13 cellular contexts compared by ENCODE assay signal in the genomic region with DNA sequence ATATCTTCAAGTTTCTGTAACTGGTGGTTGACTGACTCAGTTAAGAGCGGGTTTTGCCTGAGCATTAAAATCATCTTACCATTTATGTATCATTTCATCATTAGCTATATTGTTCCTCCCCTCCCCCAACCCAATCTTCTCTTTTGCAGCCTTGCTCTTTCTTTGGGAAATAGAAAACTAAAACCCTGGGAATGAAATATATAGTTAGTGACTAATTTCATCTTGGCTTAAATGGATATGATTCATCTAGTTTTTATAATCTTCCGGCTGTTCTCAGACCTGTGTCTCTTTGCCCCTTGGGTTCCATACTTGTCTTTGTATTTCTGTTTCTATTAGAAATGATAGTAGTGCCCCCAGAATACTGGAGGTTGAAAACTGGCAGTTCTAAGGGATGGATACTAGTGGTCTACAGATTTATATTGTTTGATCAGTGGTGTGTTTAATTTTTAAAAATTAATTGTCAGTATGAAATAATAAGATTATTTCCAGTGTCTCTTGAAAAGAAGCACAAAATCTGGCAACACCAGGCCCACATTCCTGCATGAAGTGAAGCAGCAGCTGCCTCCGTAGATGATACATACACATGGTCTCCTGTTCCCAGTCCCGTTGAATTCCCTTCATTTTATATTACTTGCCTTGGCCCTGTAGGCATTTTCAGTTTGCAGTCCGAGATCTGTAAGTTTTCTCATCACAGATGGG. TPM values are rescaled to one million over a fixed set of nuclear protein-coding genes. Genes with fewer than 3 reads are reported as not detected.
DNase-seq lines count a peak whose midpoint lies in the region; ATAC-seq and TF ChIP-seq lines count a peak whose summit lies in the region.
"Had no signal": no experiment of that assay in that cellular context is flagged by ENCODE, and none has a peak within 500 bp of the region (broad histone marks: within the 10 kb centered on the region; RNA-seq: fewer than 3 reads in every experiment).

No MANE protein-coding gene starts in this region.

- H3K9me3 ChIP-seq in HUES64 (ENCODE audit: insufficient read depth, low read depth, low read length) (no peaks in the 10 kb centered on the region), iPS-18a (ENCODE audit: control insufficient read depth, low read depth, low read length) (no peaks in the 10 kb centered on the region), suprapubic skin (no peaks in the 10 kb centered on the region)
- H3K9me3 ChIP-seq: mucosa of descending colon, right atrium auricular region, testis had no signal

- H3K27me3 ChIP-seq in HUES64 (ENCODE audit: insufficient read depth, low read length) (no peaks in the 10 kb centered on the region), iPS-18a (ENCODE audit: control insufficient read depth, insufficient read depth, low read length) (no peaks in the 10 kb centered on the region), suprapubic skin (no peaks in the 10 kb centered on the region)
- H3K27me3 ChIP-seq: right atrium auricular region, testis had no signal

- no peak for TF ChIP-seq CTCF in cardiac fibroblast (IDR thresholded peaks at IDR 0.05; ENCODE audit: low read depth, low read length)
- TF ChIP-seq CTCF in suprapubic skin (IDR thresholded peaks at IDR 0.05): no peak

- peaks cover 71% of the 10 kb centered on the region for H3K4me1 ChIP-seq in HUES64 (ENCODE audit: insufficient read depth, low read length)
- H3K4me1 ChIP-seq in iPS-18a (ENCODE audit: control insufficient read depth, low read depth, low read length): peaks cover 70% of the 10 kb centered on the region
- peaks cover 37% of the 10 kb centered on the region for H3K4me1 ChIP-seq in suprapubic skin
- H3K4me1 ChIP-seq: right atrium auricular region, testis had no signal

- H3K4me3 ChIP-seq in HUES64 (ENCODE audit: low read length) (0 out of 2 replicates have a peak overlapping the region, but pooled peaks have one; percentile 1), cardiac fibroblast (replicated peaks in 1 of 2; ENCODE audit: low read depth in 2 of 2, low read length in 2 of 2) (no peak overlapping the region), iPS-18a (ENCODE audit: low read length) (peak overlapping the region; percentile 18), suprapubic skin (no peak overlapping the region)
- H3K4me3 ChIP-seq: mucosa of descending colon, right atrium auricular region, testis had no signal

- H3K27ac ChIP-seq in HUES64 (ENCODE audit: low read depth, low read length) (peak overlapping the region; percentile 90), iPS-18a (ENCODE audit: low read length) (peak overlapping the region; percentile 94), suprapubic skin (peak overlapping the region; percentile 6)
- H3K27ac ChIP-seq: right atrium auricular region, testis had no signal

- H3K9ac ChIP-seq in HUES64 (ENCODE audit: low read depth, low read length) (peak overlapping the region; percentile 68; the same call in 1 of the 2 replicates), iPS-18a (ENCODE audit: low read length) (peak overlapping the region; percentile 64)

- DNase-seq in cardiac fibroblast (ENCODE audit: low read depth in 2 of 2) (peak; percentile 24 to 67), suprapubic skin (ENCODE audit: low spot score in 2 of 2) (no peak), SIG-M5 treated with dmso at 0.1 percent for 504 hours (lab: John Stamatoyannopoulos, UW; ENCODE audit: unreplicated experiment) (no peak)
- DNase-seq: mucosa of descending colon, NCI-H1092 treated with DMSO at 0.1 percent for 48 hours, NCI-H69, SHP77 treated with DMSO at 0.1 percent for 48 hours, testis had no signal

- TF ChIP-seq POLR2A in suprapubic skin (IDR thresholded peaks at IDR 0.05): no peak

- TF ChIP-seq EP300 in suprapubic skin (IDR thresholded peaks at IDR 0.05): no peak

- WGBS in HUES64: 60% methylated on average over 5 of the region's 5 CpGs
- WGBS in suprapubic skin: 47% methylated on average over 5 of the region's 5 CpGs

- H3K36me3 ChIP-seq in HUES64 (ENCODE audit: insufficient read depth, low read length) (no peaks in the 10 kb centered on the region), iPS-18a (ENCODE audit: control insufficient read depth, low read depth, low read length) (no peaks in the 10 kb centered on the region), suprapubic skin (no peaks in the 10 kb centered on the region)
- H3K36me3 ChIP-seq: right atrium auricular region had no signal

- no peak for ATAC-seq in GM18517 (IDR thresholded peaks at IDR 0.05; ENCODE audit: unreplicated experiment)
- no peak for ATAC-seq in GM19463 (IDR thresholded peaks at IDR 0.05; ENCODE audit: unreplicated experiment)
- ATAC-seq: mucosa of descending colon had no signal

RNA-seq across cellular contexts. Expression of gene PHLPP1, which starts 44.5 kb away (rescaled TPM):
- 18.5 TPM for polyA plus RNA-seq in HUES64 (2013, experiment 1 of 2)
- 18.0 TPM for polyA plus RNA-seq in HUES64 (2013, experiment 2 of 2)
- 10 to 100 TPM; 28.1 to 56.6 (median 37.1) TPM for total RNA-seq in suprapubic skin

Comparison
In these comparisons a context has a peak if more than half of its experiments do, and no peak if none do; other contexts are left out.
1. H3K27ac ChIP-seq: peak in every context shown above with its lines; median percentile 94 in iPS-18a; 90 in HUES64; 6 in suprapubic skin.
2. H3K4me3 ChIP-seq: peak in HUES64 (single experiment) and iPS-18a (single experiment); none in cardiac fibroblast (0 of 2) and suprapubic skin (single experiment).
3. DNase-seq: peak in cardiac fibroblast (2 of 2); none in suprapubic skin (0 of 2) and SIG-M5 treated with dmso at 0.1 percent for 504 hours (single experiment).